In genomic region chr19:12801466-12802266, GRCh38 we compare ENCODE assay signal across 8 cellular contexts. TPM values are rescaled to one million over a fixed set of nuclear protein-coding genes. Genes with fewer than 3 reads are reported as not detected.
DNase-seq lines count a peak whose midpoint lies in the region; ATAC-seq and TF ChIP-seq lines count a peak whose summit lies in the region.

TSS of gene PRDX2 (minus strand) at chr19:12801800. CDS start at chr19:12801261, 539 bp downstream.
TSS of gene THSD8 (plus strand) at chr19:12802069. CDS start at chr19:12802072, 3 bp downstream.

- H3K27ac Mint-ChIP-seq in endodermal cell: peak within 1 kb of the TSS; percentile 88

- peak within 1 kb of the TSS in 1 of 2 experiments; percentile 50 for H3K4ac ChIP-seq in mesenchymal stem cell (ENCODE audit: low read depth in 1 of 2, low read length in 2 of 2)

- H3K27me3 ChIP-seq in endodermal cell (ENCODE audit: control insufficient read depth, insufficient read depth, low read length, poor library complexity, severe bottlenecking): no peaks in the 10 kb centered on the region
- no peaks in the 10 kb centered on the region for H3K27me3 ChIP-seq in mesenchymal stem cell (ENCODE audit: control insufficient read depth in 1 of 2, insufficient read depth in 1 of 2, low read length in 2 of 2)

- peaks cover 6% of the 10 kb centered on the region for H3K27me3 Mint-ChIP-seq in endodermal cell (ENCODE audit: insufficient read depth)

- peak; percentile 57 for DNase-seq in CD1c-positive myeloid dendritic cell (ENCODE audit: extremely low spot score)
- peak; percentile 94 for DNase-seq in NCI-H82 (lab: John Stamatoyannopoulos, UW)
- DNase-seq in activated CD8-positive, alpha-beta memory T cell treated with anti-CD3 and anti-CD28 coated beads, Interleukin-2, amount 50 U/mL, for 48 hours: peak; percentile 88
- DNase-seq in endodermal cell: peak; percentile 90
- DNase-seq in mesenchymal stem cell: peak; percentile 71
- DNase-seq in stimulated activated CD8-positive, alpha-beta memory T cell treated with anti-CD3 and anti-CD28 coated beads, Interleukin-4, amount 100 ng/mL, for 24 hours (ENCODE audit: low read depth): peak; percentile 68

- H3K23ac ChIP-seq in mesenchymal stem cell (ENCODE audit: low read length in 2 of 2): peak within 1 kb of the TSS in 1 of 2 experiments; percentile 80

- peak within 1 kb of the TSS; percentile 89 for H3K4me3 Mint-ChIP-seq in endodermal cell

- peak within 1 kb of the TSS; percentile 14 for H3K27ac ChIP-seq in endodermal cell (ENCODE audit: low read depth, low read length)
- H3K27ac ChIP-seq in mesenchymal stem cell (ENCODE audit: low read length, poor library complexity, severe bottlenecking): no peak within 1 kb of the TSS

- H3K36me3 ChIP-seq in endodermal cell (ENCODE audit: control insufficient read depth, insufficient read depth, low read length) (peaks cover 22% of the 10 kb centered on the region), mesenchymal stem cell (ENCODE audit: control insufficient read depth in 1 of 2, insufficient read depth in 2 of 2, low read depth in 1 of 2, low read length in 2 of 2) (peaks cover 14 to 23% of the 10 kb centered on the region in 2 experiments)

- peak within 1 kb of the TSS; percentile 68 for H3K4me2 ChIP-seq in mesenchymal stem cell (ENCODE audit: low read length, poor library complexity, severe bottlenecking)

- H2BK12ac ChIP-seq in mesenchymal stem cell (ENCODE audit: low read length in 2 of 2): no peak within 1 kb of the TSS

- no peak within 1 kb of the TSS for H2AK5ac ChIP-seq in mesenchymal stem cell (ENCODE audit: low read length, severe bottlenecking)

- H3K4me1 Mint-ChIP-seq in endodermal cell: peaks cover 18% of the 10 kb centered on the region

- ATAC-seq in HG02798 (IDR thresholded peaks at IDR 0.05; ENCODE audit: poor library complexity, unreplicated experiment): peak; percentile 49
- ATAC-seq in HG03025 (IDR thresholded peaks at IDR 0.05; ENCODE audit: low FRiP score, unreplicated experiment): no peak

- 0 to 2% methylated on average over 17 to 78 of the region's 78 CpGs for WGBS in endodermal cell (ENCODE audit: insufficient coverage in 1 of 2, insufficient read length in 1 of 2), 2 experiments
- under 1% methylated on average over 65 of the region's 78 CpGs for WGBS in mesenchymal stem cell

- H4K8ac ChIP-seq in mesenchymal stem cell (ENCODE audit: low read length): peak within 1 kb of the TSS; percentile 33

- H3K9me3 Mint-ChIP-seq in endodermal cell: no peaks in the 10 kb centered on the region

- peak within 1 kb of the TSS; percentile 73 for H2AFZ ChIP-seq in mesenchymal stem cell (ENCODE audit: low read depth, low read length)

- H3K36me3 Mint-ChIP-seq in endodermal cell (ENCODE audit: low read depth): peaks cover 17% of the 10 kb centered on the region

- peaks cover 3% of the 10 kb centered on the region for H3K4me1 ChIP-seq in endodermal cell (ENCODE audit: control insufficient read depth, insufficient read depth, low read length)
- peaks cover 27% of the 10 kb centered on the region for H3K4me1 ChIP-seq in mesenchymal stem cell (ENCODE audit: control insufficient read depth, insufficient read depth, low read depth, low read length)

- H4K91ac ChIP-seq in mesenchymal stem cell (ENCODE audit: low read length): peak within 1 kb of the TSS; percentile 35

- H2BK5ac ChIP-seq in mesenchymal stem cell (ENCODE audit: low read depth, low read length, poor library complexity, severe bottlenecking): no peak within 1 kb of the TSS

- H3K79me1 ChIP-seq in mesenchymal stem cell (replicated peaks; ENCODE audit: low read length, poor library complexity, severe bottlenecking): peaks cover 19% of the 10 kb centered on the region

- peak within 1 kb of the TSS; percentile 91 for H3K4me3 ChIP-seq in endodermal cell (ENCODE audit: low read length)
- peak within 1 kb of the TSS; percentile 80 to 89 for H3K4me3 ChIP-seq in mesenchymal stem cell (ENCODE audit: insufficient read depth in 1 of 2, low read depth in 1 of 2, low read length in 2 of 2)

- H2BK15ac ChIP-seq in mesenchymal stem cell (ENCODE audit: low read depth, poor library complexity, severe bottlenecking): peak within 1 kb of the TSS; percentile 13

- H3K18ac ChIP-seq in mesenchymal stem cell (ENCODE audit: low read depth in 1 of 2, low read length in 2 of 2): peak within 1 kb of the TSS; percentile 9 to 73

- no peak within 1 kb of the TSS for H2BK120ac ChIP-seq in mesenchymal stem cell (ENCODE audit: low read depth, low read length)

- H3K9me3 ChIP-seq in endodermal cell (ENCODE audit: control insufficient read depth, low read length) (no peaks in the 10 kb centered on the region), mesenchymal stem cell (ENCODE audit: control insufficient read depth, low read length) (no peaks in the 10 kb centered on the region)

- peak within 1 kb of the TSS in 1 of 2 experiments; percentile 88 for H3K14ac ChIP-seq in mesenchymal stem cell (ENCODE audit: low read length in 2 of 2)

- H3K9ac ChIP-seq in endodermal cell (ENCODE audit: extremely low read depth, low read length, poor library complexity, severe bottlenecking) (peak within 1 kb of the TSS; percentile 86), mesenchymal stem cell (ENCODE audit: low read length) (peak within 1 kb of the TSS; percentile 88)

- TF ChIP-seq CTCF in endodermal cell (conservative IDR thresholded peaks at IDR 0.05): peak; percentile 21

RNA-seq across cellular contexts. Expression of gene PRDX2, which starts in this region (rescaled TPM):
- total RNA-seq in endodermal cell: 100 to 1,000 TPM; 429 to 507 TPM
- polyA plus RNA-seq in endodermal cell (2013, experiment 1 of 2): 440 TPM
- 394 TPM for polyA plus RNA-seq in endodermal cell (2013, experiment 2 of 2)
- 139 TPM for polyA plus RNA-seq in mesenchymal stem cell (2013, experiment 1 of 2)
- 142 TPM for polyA plus RNA-seq in mesenchymal stem cell (2013, experiment 2 of 2)

RNA-seq across cellular contexts. Expression of gene THSD8, which starts in this region (rescaled TPM):
- total RNA-seq in endodermal cell: 10 to 100 TPM; 34.4 to 57.4 TPM
- polyA plus RNA-seq in endodermal cell (2013, experiment 1 of 2): 12.7 TPM
- 17.6 TPM for polyA plus RNA-seq in endodermal cell (2013, experiment 2 of 2)
- 4.3 TPM for polyA plus RNA-seq in mesenchymal stem cell (2013, experiment 1 of 2)
- 4.1 TPM for polyA plus RNA-seq in mesenchymal stem cell (2013, experiment 2 of 2)
